ENCODE assay signal across 11 cellular contexts in the genomic region with DNA sequence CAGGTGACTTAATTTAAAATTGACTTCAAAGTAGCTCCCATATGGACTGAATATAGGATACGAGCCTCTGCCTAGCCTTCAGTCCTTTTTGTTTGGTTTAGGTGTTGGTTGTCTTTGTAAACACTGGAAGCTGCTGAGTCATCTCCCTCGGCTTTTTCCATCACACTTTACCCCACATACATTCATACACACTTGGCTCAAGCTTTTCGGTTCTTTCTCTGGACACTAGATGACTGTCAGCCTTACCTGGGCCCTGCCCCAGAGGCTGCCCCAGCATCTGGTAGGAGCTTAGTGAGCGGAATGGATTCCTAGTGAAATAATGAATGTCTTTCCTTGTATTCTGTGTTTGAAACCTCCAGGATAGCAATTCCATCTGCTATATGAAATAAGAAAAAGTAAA. TPM values are rescaled to one million over a fixed set of nuclear protein-coding genes. Genes with fewer than 3 reads are reported as not detected.
DNase-seq lines count a peak whose midpoint lies in the region; ATAC-seq and TF ChIP-seq lines count a peak whose summit lies in the region.
"Had no signal": no experiment of that assay in that cellular context is flagged by ENCODE, and none has a peak within 500 bp of the region (broad histone marks: within the 10 kb centered on the region; RNA-seq: fewer than 3 reads in every experiment).

No MANE protein-coding gene starts in this region.

- WGBS in mesenchymal stem cell: 36% methylated on average over 2 of the region's 4 CpGs

- no peaks in the 10 kb centered on the region for H3K9me3 ChIP-seq in AG04450 (ENCODE audit: control insufficient read depth, insufficient read depth, low read length)
- no peaks in the 10 kb centered on the region for H3K9me3 ChIP-seq in mesenchymal stem cell (ENCODE audit: control insufficient read depth, low read length)

- peak overlapping the region in 1 of 2 experiments; percentile 64 for H2BK12ac ChIP-seq in mesenchymal stem cell (ENCODE audit: low read length in 2 of 2)

- H2BK15ac ChIP-seq in mesenchymal stem cell (ENCODE audit: low read depth, poor library complexity, severe bottlenecking): no peak overlapping the region

- no peak overlapping the region for H2AFZ ChIP-seq in mesenchymal stem cell (ENCODE audit: low read depth, low read length)

- H3K23ac ChIP-seq in mesenchymal stem cell (ENCODE audit: low read length in 2 of 2): no peak overlapping the region

- peaks cover 13% of the 10 kb centered on the region for H3K79me1 ChIP-seq in mesenchymal stem cell (replicated peaks; ENCODE audit: low read length, poor library complexity, severe bottlenecking)

- H3K14ac ChIP-seq in mesenchymal stem cell (ENCODE audit: low read length in 2 of 2): no peak overlapping the region

- no peak overlapping the region for H4K91ac ChIP-seq in mesenchymal stem cell (ENCODE audit: low read length)

- peaks cover 0 to 3% of the 10 kb centered on the region in 2 experiments for H3K36me3 ChIP-seq in mesenchymal stem cell (ENCODE audit: control insufficient read depth in 1 of 2, insufficient read depth in 2 of 2, low read depth in 1 of 2, low read length in 2 of 2)

- no peak overlapping the region for H2BK120ac ChIP-seq in mesenchymal stem cell (ENCODE audit: low read depth, low read length)

- TF ChIP-seq CTCF in AG04450 (IDR thresholded peaks at IDR 0.05; ENCODE audit: low read depth, low read length) (no peak), cardiac fibroblast (IDR thresholded peaks at IDR 0.05; ENCODE audit: low read depth, low read length) (no peak)

- H3K4me3 ChIP-seq in AG04450 (ENCODE audit: low read depth, low read length) (no peak overlapping the region), cardiac fibroblast (replicated peaks in 1 of 2; ENCODE audit: low read depth in 2 of 2, low read length in 2 of 2) (no peak overlapping the region), mesenchymal stem cell (ENCODE audit: insufficient read depth in 1 of 2, low read depth in 1 of 2, low read length in 2 of 2) (no peak overlapping the region)

- H3K27me3 ChIP-seq in AG04450 (ENCODE audit: control insufficient read depth, insufficient read depth, low read length) (no peaks in the 10 kb centered on the region), mesenchymal stem cell (ENCODE audit: control insufficient read depth in 1 of 2, insufficient read depth in 1 of 2, low read length in 2 of 2) (no peaks in the 10 kb centered on the region)

- H3K4ac ChIP-seq in mesenchymal stem cell (ENCODE audit: low read depth in 1 of 2, low read length in 2 of 2): no peak overlapping the region

- H3K9ac ChIP-seq in mesenchymal stem cell (ENCODE audit: low read length): peak overlapping the region; percentile 10

- CTCF ChIA-PET in AG04450 (lab: Charles Lee): interaction anchor here (2.0 to 6.8 kb wide), 3 partner anchors 18 to 41 kb away, joined by 6 to 56 read pairs (median 10); no protein-coding TSS in a partner anchor

- H3K4me2 ChIP-seq in mesenchymal stem cell (ENCODE audit: low read length, poor library complexity, severe bottlenecking): no peak overlapping the region

- H3K27ac ChIP-seq in AG04450 (ENCODE audit: low read depth, low read length) (peak overlapping the region; percentile 77), mesenchymal stem cell (ENCODE audit: low read length, poor library complexity, severe bottlenecking) (peak overlapping the region; percentile 88)

- H3K4me1 ChIP-seq in mesenchymal stem cell (ENCODE audit: control insufficient read depth, insufficient read depth, low read depth, low read length): peaks cover 17% of the 10 kb centered on the region

- H2BK5ac ChIP-seq in mesenchymal stem cell (ENCODE audit: low read depth, low read length, poor library complexity, severe bottlenecking): peak overlapping the region; percentile 59

- peak; percentile 67 for DNase-seq in AG04450 (ENCODE audit: low read depth, low spot score)
- DNase-seq in M059J (ENCODE audit: low read depth): peak; percentile 96
- DNase-seq in cardiac fibroblast (ENCODE audit: low read depth in 2 of 2): peak; percentile 86 to 90
- DNase-seq in mesenchymal stem cell: peak; percentile 94
- DNase-seq in cortex of kidney (lab: John Stamatoyannopoulos, UW): no peak
- no peak for DNase-seq in GM19240 (ENCODE audit: insufficient read length, low spot score)
- DNase-seq: activated CD4-positive, alpha-beta T cell treated with anti-CD3 and anti-CD28 coated beads, Interleukin-2, amount 10 ng/mL, durations not matched to agents 24 days and 14 days; DMS79; NCI-H1694 treated with DMSO at 0.1 percent for 48 hours had no signal

- H2AK5ac ChIP-seq in mesenchymal stem cell (ENCODE audit: low read length, severe bottlenecking): peak overlapping the region; percentile 88

- no peak for ATAC-seq in GM19395 (IDR thresholded peaks at IDR 0.05; ENCODE audit: unreplicated experiment)
- no peak for ATAC-seq in GM21447 (IDR thresholded peaks at IDR 0.05; ENCODE audit: unreplicated experiment)

- no peak overlapping the region for H4K8ac ChIP-seq in mesenchymal stem cell (ENCODE audit: low read length)

- POLR2A ChIA-PET in AG04450 (lab: Yijun Ruan, JAX): interaction anchor here (0.6 to 1.0 kb wide), 3 partner anchors 22 to 52 kb away, joined by 3 read pairs; no protein-coding TSS in a partner anchor

- H3K18ac ChIP-seq in mesenchymal stem cell (ENCODE audit: low read depth in 1 of 2, low read length in 2 of 2): peak overlapping the region in 1 of 2 experiments; percentile 76

RNA-seq across cellular contexts. Expression of gene SCHIP1, which starts 52.5 kb away (rescaled TPM):
- polyA plus RNA-seq in AG04450 (2011; rRNA removed): 3.5 and 4.9 TPM in 2 replicates
- 6.3 and 6.5 TPM in 2 replicates for polyA minus RNA-seq in AG04450 (2011; rRNA and poly(A)+ RNA removed)
- total RNA-seq in M059J (2014; rRNA removed; shearing (Covaris generic)): 0.49 and 0.89 TPM in 2 replicates
- 7.2 TPM for polyA plus RNA-seq in mesenchymal stem cell (2013, experiment 1 of 2)
- polyA plus RNA-seq in mesenchymal stem cell (2013, experiment 2 of 2): 7.2 TPM
- total RNA-seq: activated CD4-positive, alpha-beta T cell treated with anti-CD3 and anti-CD28 coated beads, Interleukin-2, amount 10 ng/mL, durations not matched to agents 24 days and 14 days had no signal

Comparison
In these comparisons a context has a peak if more than half of its experiments do, and no peak if none do; other contexts are left out.
1. DNase-seq: peak in AG04450 (single experiment), M059J (single experiment), cardiac fibroblast (2 of 2) and mesenchymal stem cell (single experiment); none in cortex of kidney (single experiment) and GM19240 (single experiment).